ENCODE assay signal across 8 cellular contexts in genomic region chr5:112862085-112862484, GRCh38. TPM values are rescaled to one million over a fixed set of nuclear protein-coding genes. Genes with fewer than 3 reads are reported as not detected.
DNase-seq lines count a peak whose midpoint lies in the region; ATAC-seq, FAIRE-seq and TF ChIP-seq lines count a peak whose summit lies in the region.

No MANE protein-coding gene starts in this region.

- peaks cover 20% of the 10 kb centered on the region for H3K4me1 Mint-ChIP-seq in astrocyte (ENCODE audit: low read depth, unreplicated experiment)

- WGBS in lung, 2 donors, result 38 to 63% methylated on average over 9 of the region's 9 CpGs
- 39 to 52% methylated on average over 9 of the region's 9 CpGs for WGBS in aorta, 2 donors

- TF ChIP-seq CTCF in left ventricle myocardium inferior (IDR thresholded peaks at IDR 0.05; ENCODE audit: borderline replicate concordance) (no peak), astrocyte (IDR thresholded peaks at IDR 0.05; ENCODE audit: insufficient read depth, low read depth, low read length) (no peak), lung (IDR thresholded peaks at IDR 0.05; ENCODE audit: control extremely low read depth, extremely low read depth) (no peak)

- H3K36me3 ChIP-seq in left ventricle myocardium inferior, result peaks cover 45% of the 10 kb centered on the region
- H3K36me3 ChIP-seq in astrocyte (ENCODE audit: insufficient read depth, low read length), result peaks cover 18% of the 10 kb centered on the region
- H3K36me3 ChIP-seq in lung (ENCODE audit: control insufficient read depth in 2 of 2, insufficient read depth in 2 of 2, low read length in 2 of 2), result peaks cover 3 to 14% of the 10 kb centered on the region in 2 donors
- no peaks in the 10 kb centered on the region for H3K36me3 ChIP-seq in aorta (ENCODE audit: control insufficient read depth in 1 of 2, insufficient read depth in 2 of 2, low read length in 1 of 2)

- peaks cover 3% of the 10 kb centered on the region for H3K9me3 Mint-ChIP-seq in astrocyte (ENCODE audit: unreplicated experiment)

- H3K4me3 Mint-ChIP-seq in astrocyte (ENCODE audit: unreplicated experiment), result peak overlapping the region; percentile 98

- no peaks in the 10 kb centered on the region for H3K27me3 Mint-ChIP-seq in astrocyte (ENCODE audit: low read depth, unreplicated experiment)

- H3K9me3 ChIP-seq in left ventricle myocardium inferior (replicated peaks) (no peaks in the 10 kb centered on the region), astrocyte (ENCODE audit: insufficient read depth, low read depth, low read length) (no peaks in the 10 kb centered on the region), lung (ENCODE audit: control insufficient read depth in 2 of 2, insufficient read depth in 1 of 2, low read length in 1 of 2) (no peaks in the 10 kb centered on the region), aorta (ENCODE audit: control insufficient read depth, low read length) (no peaks in the 10 kb centered on the region)

- H3K36me3 Mint-ChIP-seq in astrocyte (ENCODE audit: low read depth, unreplicated experiment), result peaks cover 11% of the 10 kb centered on the region

- peak overlapping the region; percentile 90 for H3K4me2 ChIP-seq in astrocyte (ENCODE audit: low read length)

- peaks cover 45% of the 10 kb centered on the region for H4K20me1 ChIP-seq in astrocyte (ENCODE audit: insufficient read depth, low read length)

- H3K79me2 ChIP-seq in astrocyte (ENCODE audit: insufficient read depth, low read length), result peaks cover 50% of the 10 kb centered on the region

- H3K27me3 ChIP-seq in left ventricle myocardium inferior (ENCODE audit: low read depth) (no peaks in the 10 kb centered on the region), astrocyte (ENCODE audit: insufficient read depth, low read length) (no peaks in the 10 kb centered on the region), lung (ENCODE audit: control insufficient read depth, insufficient read depth) (no peaks in the 10 kb centered on the region), aorta (ENCODE audit: control insufficient read depth in 1 of 2, insufficient read depth in 2 of 2, low read length in 1 of 2) (no peaks in the 10 kb centered on the region)

- no peak for ATAC-seq in Right ventricle myocardium inferior
- no peak for ATAC-seq in lung (ENCODE audit: insufficient read depth, low FRiP score)
- ATAC-seq in aorta (ENCODE audit: low FRiP score), result no peak
- ATAC-seq in HG03354 (IDR thresholded peaks at IDR 0.05; ENCODE audit: poor library complexity, severe bottlenecking, unreplicated experiment), result no peak
- no peak for ATAC-seq in GM19328 (IDR thresholded peaks at IDR 0.05; ENCODE audit: unreplicated experiment)

- DNase-seq in left ventricle myocardium inferior, result no peak
- no peak for DNase-seq in Right ventricle myocardium inferior (ENCODE audit: missing footprints)
- DNase-seq in astrocyte (ENCODE audit: low read depth), result no peak
- no peak for DNase-seq in lung (ENCODE audit: low spot score)
- DNase-seq in aorta, result no peak
- DNase-seq in epidermal melanocyte (ENCODE audit: insufficient read length, low spot score), result no peak

- intact Hi-C loops in left ventricle myocardium inferior (cut with micrococcal nuclease) (loop anchor here (10.0 kb wide), 2 partner anchors 53 to 113 kb away; partner anchors contain the start of gene DCP2), Right ventricle myocardium inferior (cut with DNase I) (loop anchor here (5.0 kb wide), 1 partner anchor 115 kb away; the partner anchor contains the start of gene DCP2), aorta (cut with DNase I) (loop anchor here (5.0 to 10.0 kb wide), 2 partner anchors 103 to 115 kb away; partner anchors contain the start of gene DCP2 (in 1 of the 2))

- FAIRE-seq in astrocyte (lab: Jason Lieb, UNC), result no peak

- H3K27ac Mint-ChIP-seq in astrocyte (ENCODE audit: unreplicated experiment), result peak overlapping the region; percentile 98

- H3K9ac ChIP-seq in astrocyte (ENCODE audit: low read length), result peak overlapping the region; percentile 98

- peak overlapping the region; percentile 90 for H3K27ac ChIP-seq in left ventricle myocardium inferior (replicated peaks)
- H3K27ac ChIP-seq in astrocyte (ENCODE audit: low read depth, low read length), result peak overlapping the region; percentile 87
- no peak overlapping the region for H3K27ac ChIP-seq in lung (ENCODE audit: low read depth in 1 of 2, low read length in 1 of 2)
- H3K27ac ChIP-seq in aorta (ENCODE audit: low read depth in 1 of 2, low read length in 2 of 2), result no peak overlapping the region

- H3K4me1 ChIP-seq in left ventricle myocardium inferior, result peaks cover 40% of the 10 kb centered on the region
- peaks cover 23% of the 10 kb centered on the region for H3K4me1 ChIP-seq in astrocyte (ENCODE audit: insufficient read depth, low read length)
- peaks cover 5 to 17% of the 10 kb centered on the region in 2 donors for H3K4me1 ChIP-seq in lung (ENCODE audit: control insufficient read depth in 2 of 2, insufficient read depth in 2 of 2, low read length in 2 of 2)
- peaks cover 0 to 8% of the 10 kb centered on the region in 2 donors for H3K4me1 ChIP-seq in aorta (ENCODE audit: control insufficient read depth in 1 of 2, insufficient read depth in 2 of 2, low read length in 2 of 2)

- H3K4me3 ChIP-seq in left ventricle myocardium inferior, result peak overlapping the region; percentile 87
- H3K4me3 ChIP-seq in astrocyte (ENCODE audit: insufficient read depth, low read depth, low read length), result peak overlapping the region; percentile 92
- peak overlapping the region; percentile 43 for H3K4me3 ChIP-seq in lung
- peak overlapping the region; percentile 73 to 93 for H3K4me3 ChIP-seq in aorta (ENCODE audit: low read length in 2 of 2)

- H2AFZ ChIP-seq in astrocyte (ENCODE audit: low read depth, low read length), result no peak overlapping the region

RNA-seq across cellular contexts. Expression of gene SRP19, which starts 1.0 kb away (rescaled TPM):
- total RNA-seq in left ventricle myocardium inferior (31.6 TPM), Right ventricle myocardium inferior (24.8 TPM), astrocyte (73.1 and 73.5 TPM in 2 replicates), lung (10 to 100 TPM; 30.3 to 45.9 TPM), aorta (10 to 100 TPM; 33.4 to 40.1 TPM)
- polyA plus RNA-seq in lung (10 to 100 TPM; 68.1 to 81.0 TPM), aorta (10 to 100 TPM; 69.5 to 80.5 TPM)

RNA-seq across cellular contexts. Expression of gene REEP5, which starts 59.9 kb away (rescaled TPM):
- 137 TPM for total RNA-seq in left ventricle myocardium inferior
- total RNA-seq in Right ventricle myocardium inferior, result 125 TPM
- 120 and 132 TPM in 2 replicates for total RNA-seq in astrocyte
- 100 to 1,000 TPM in 1 of 2 donors, 10 to 100 TPM in 1; 63.4 to 112 TPM for total RNA-seq in lung
- polyA plus RNA-seq in lung, result 10 to 100 TPM; 58.9 to 74.7 TPM
- 10 to 100 TPM; 74.4 to 88.5 TPM for total RNA-seq in aorta
- polyA plus RNA-seq in aorta, result 10 to 100 TPM; 78.9 to 81.1 TPM

Comparison
In these comparisons a context has a peak if more than half of its experiments do, and no peak if none do; other contexts are left out.
1. H3K27ac ChIP-seq: peak in left ventricle myocardium inferior (single experiment) and astrocyte (single experiment); none in lung (0 of 2) and aorta (0 of 2).
2. Peak in every context shown above with its lines, with median percentiles within 50 percentile points of each other: H3K4me3 ChIP-seq.